In the genomic region with DNA sequence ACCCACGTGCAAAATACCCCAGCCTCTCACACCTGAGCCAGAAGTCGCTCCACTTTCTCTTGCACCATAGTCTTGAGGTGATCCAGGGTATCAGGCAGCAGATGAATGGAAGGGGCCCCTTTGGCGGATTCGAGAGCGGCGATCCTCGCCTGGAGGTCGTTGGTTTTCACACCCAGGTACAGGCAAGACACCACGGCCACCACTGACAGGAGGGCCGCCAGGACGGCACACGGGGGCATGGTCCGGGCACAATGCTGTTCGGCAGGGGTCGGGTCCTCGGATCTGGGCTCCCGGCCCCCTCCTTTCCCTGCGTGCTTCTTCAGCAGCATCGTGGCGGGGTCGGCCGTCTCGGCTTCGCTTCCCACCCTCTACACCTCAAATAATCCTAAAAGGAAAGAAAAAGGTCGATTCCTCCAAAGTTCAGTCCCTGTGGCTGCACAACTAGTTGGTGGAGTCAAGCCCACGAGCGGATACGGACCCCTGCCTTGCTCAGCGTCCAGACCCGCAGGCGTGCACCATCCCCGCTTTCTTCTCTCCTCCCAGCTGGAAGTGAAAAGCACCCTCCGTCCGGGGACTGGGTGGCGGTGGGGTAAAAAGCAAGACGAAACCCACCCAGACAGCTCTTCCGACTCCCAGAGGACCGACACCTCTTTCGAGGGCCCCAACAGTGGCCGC, we compare ENCODE assay signal across 8 cellular contexts. TPM values are rescaled to one million over a fixed set of nuclear protein-coding genes. Genes with fewer than 3 reads are reported as not detected.
DNase-seq lines count a peak whose midpoint lies in the region; ATAC-seq lines count a peak whose summit lies in the region.

No MANE protein-coding gene starts in this region.

- POLR2A ChIA-PET in activated naive CD8-positive, alpha-beta T cell treated with anti-CD3 and anti-CD28 coated beads, Interleukin-2, amount 10 ng/mL, durations not matched to agents 7 days and 5 days (lab: Charles Lee) = no interaction called here

- H3K9me3 ChIP-seq in iPS-18a (ENCODE audit: control insufficient read depth, low read depth, low read length) = no peaks in the 10 kb centered on the region

- peaks cover 72% of the 10 kb centered on the region for H3K27me3 Mint-ChIP-seq in activated naive CD8-positive, alpha-beta T cell treated with anti-CD3 and anti-CD28 coated beads, Interleukin-2, amount 10 ng/mL, durations not matched to agents 7 days and 5 days

- H3K36me3 ChIP-seq in iPS-18a (ENCODE audit: control insufficient read depth, low read depth, low read length) = no peaks in the 10 kb centered on the region

- H3K4me1 ChIP-seq in iPS-18a (ENCODE audit: control insufficient read depth, low read depth, low read length) = peaks cover 8% of the 10 kb centered on the region

- DNase-seq in activated naive CD8-positive, alpha-beta T cell treated with anti-CD3 and anti-CD28 coated beads, Interleukin-2, amount 10 ng/mL, durations not matched to agents 7 days and 5 days = peak; percentile 33
- no peak for DNase-seq in stimulated activated effector memory CD8-positive, alpha-beta T cell treated with anti-CD3 and anti-CD28 coated beads, Interleukin-12 subunit alpha, Interleukin-12 subunit beta, amount 100 ng/mL, for 72 hours (ENCODE audit: low spot score in 2 of 2)
- no peak for DNase-seq in MV-4-11 (lab: John Stamatoyannopoulos, UW)
- no peak for DNase-seq in middle frontal gyrus (ENCODE audit: extremely low spot score, low spot score)
- no peak for DNase-seq in substantia nigra (lab: John Stamatoyannopoulos, UW)

- H3K9ac ChIP-seq in iPS-18a (ENCODE audit: low read length) = peak overlapping the region; percentile 56

- H3K4me3 ChIP-seq in iPS-18a (ENCODE audit: low read length) = peak overlapping the region; percentile 83

- peak; percentile 5 for ATAC-seq in HG03432 (IDR thresholded peaks at IDR 0.05; ENCODE audit: unreplicated experiment)
- ATAC-seq in activated naive CD8-positive, alpha-beta T cell treated with anti-CD3 and anti-CD28 coated beads, Interleukin-2, amount 10 ng/mL, durations not matched to agents 7 days and 5 days (ENCODE audit: low read depth) = peak; percentile 16
- ATAC-seq in stimulated activated effector memory CD8-positive, alpha-beta T cell treated with anti-CD3 and anti-CD28 coated beads, Interleukin-12 subunit alpha, Interleukin-12 subunit beta, amount 100 ng/mL, for 72 hours = peak; percentile 52
- ATAC-seq in GM19467 (IDR thresholded peaks at IDR 0.05; ENCODE audit: unreplicated experiment) = no peak

- H3K4me1 Mint-ChIP-seq in activated naive CD8-positive, alpha-beta T cell treated with anti-CD3 and anti-CD28 coated beads, Interleukin-2, amount 10 ng/mL, durations not matched to agents 7 days and 5 days = peaks cover 8% of the 10 kb centered on the region
- H3K4me1 Mint-ChIP-seq in stimulated activated effector memory CD8-positive, alpha-beta T cell treated with anti-CD3 and anti-CD28 coated beads, Interleukin-12 subunit alpha, Interleukin-12 subunit beta, amount 100 ng/mL, for 72 hours = peaks cover 20% of the 10 kb centered on the region

- no peaks in the 10 kb centered on the region for H3K36me3 Mint-ChIP-seq in activated naive CD8-positive, alpha-beta T cell treated with anti-CD3 and anti-CD28 coated beads, Interleukin-2, amount 10 ng/mL, durations not matched to agents 7 days and 5 days
- H3K36me3 Mint-ChIP-seq in stimulated activated effector memory CD8-positive, alpha-beta T cell treated with anti-CD3 and anti-CD28 coated beads, Interleukin-12 subunit alpha, Interleukin-12 subunit beta, amount 100 ng/mL, for 72 hours = no peaks in the 10 kb centered on the region

- H3K27ac Mint-ChIP-seq in activated naive CD8-positive, alpha-beta T cell treated with anti-CD3 and anti-CD28 coated beads, Interleukin-2, amount 10 ng/mL, durations not matched to agents 7 days and 5 days = no peak overlapping the region
- no peak overlapping the region for H3K27ac Mint-ChIP-seq in stimulated activated effector memory CD8-positive, alpha-beta T cell treated with anti-CD3 and anti-CD28 coated beads, Interleukin-12 subunit alpha, Interleukin-12 subunit beta, amount 100 ng/mL, for 72 hours

- H3K27me3 ChIP-seq in iPS-18a (ENCODE audit: control insufficient read depth, insufficient read depth, low read length) = peaks cover 48% of the 10 kb centered on the region

- H3K4me3 Mint-ChIP-seq in activated naive CD8-positive, alpha-beta T cell treated with anti-CD3 and anti-CD28 coated beads, Interleukin-2, amount 10 ng/mL, durations not matched to agents 7 days and 5 days = peak overlapping the region; percentile 76
- peak overlapping the region; percentile 65 for H3K4me3 Mint-ChIP-seq in stimulated activated effector memory CD8-positive, alpha-beta T cell treated with anti-CD3 and anti-CD28 coated beads, Interleukin-12 subunit alpha, Interleukin-12 subunit beta, amount 100 ng/mL, for 72 hours

- H3K27ac ChIP-seq in iPS-18a (ENCODE audit: low read length) = no peak overlapping the region
- no peak overlapping the region for H3K27ac ChIP-seq in substantia nigra (ENCODE audit: low read depth, low read length, poor library complexity, severe bottlenecking)

- no peaks in the 10 kb centered on the region for H3K9me3 Mint-ChIP-seq in activated naive CD8-positive, alpha-beta T cell treated with anti-CD3 and anti-CD28 coated beads, Interleukin-2, amount 10 ng/mL, durations not matched to agents 7 days and 5 days
- peaks cover 3% of the 10 kb centered on the region for H3K9me3 Mint-ChIP-seq in stimulated activated effector memory CD8-positive, alpha-beta T cell treated with anti-CD3 and anti-CD28 coated beads, Interleukin-12 subunit alpha, Interleukin-12 subunit beta, amount 100 ng/mL, for 72 hours

RNA-seq across cellular contexts. Expression of a gene that starts 0.6 kb away (rescaled TPM):
- under 1 TPM in 1 of 2 experiments, not detected in 1; 0.67 TPM for total RNA-seq in activated naive CD8-positive, alpha-beta T cell treated with anti-CD3 and anti-CD28 coated beads, Interleukin-2, amount 10 ng/mL, durations not matched to agents 7 days and 5 days
